16 cellular contexts compared by ENCODE assay signal in the genomic region with DNA sequence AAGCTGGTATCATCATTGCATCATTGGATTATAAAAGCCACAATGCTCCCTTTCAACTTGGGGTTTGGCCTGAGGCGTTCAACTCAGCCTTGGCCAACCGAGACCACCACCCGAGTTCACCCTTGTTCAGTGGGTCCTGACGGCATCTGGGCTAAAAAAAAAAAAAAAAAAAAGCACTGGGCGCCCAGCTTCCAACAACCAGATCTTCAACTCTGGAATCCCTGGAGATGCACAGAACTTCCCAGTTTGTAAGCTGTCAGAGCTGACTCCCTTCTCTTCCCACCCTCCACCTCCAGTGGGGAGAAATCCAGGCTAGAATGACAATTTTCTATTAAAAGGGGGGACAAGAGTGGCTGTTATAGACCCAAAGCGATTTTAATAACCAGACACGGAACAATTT. TPM values are rescaled to one million over a fixed set of nuclear protein-coding genes. Genes with fewer than 3 reads are reported as not detected.
A peak's percentile ranks its signal among the peaks of the same experiment; 100 is the strongest.
DNase-seq lines count a peak whose midpoint lies in the region; ATAC-seq and TF ChIP-seq lines count a peak whose summit lies in the region.
"Had no signal": no experiment of that assay in that cellular context is flagged by ENCODE, and none has a peak within 500 bp of the region (broad histone marks: within the 10 kb centered on the region; RNA-seq: fewer than 3 reads in every experiment).

No MANE protein-coding gene starts in this region.

- H3K36me3 ChIP-seq in breast epithelium: no peaks in the 10 kb centered on the region

- H3K9me3 Mint-ChIP-seq in MCF 10A (ENCODE audit: unreplicated experiment): no peaks in the 10 kb centered on the region
- H3K9me3 Mint-ChIP-seq: CD14-positive monocyte had no signal

- no peaks in the 10 kb centered on the region for H3K27me3 ChIP-seq in breast epithelium
- H3K27me3 ChIP-seq in layer of hippocampus (ENCODE audit: control insufficient read depth, insufficient read depth, low read length): no peaks in the 10 kb centered on the region

- TF ChIP-seq POLR2A in breast epithelium (IDR thresholded peaks at IDR 0.05): no peak

- DNase-seq in breast epithelium (ENCODE audit: low spot score in 2 of 2): no peak
- DNase-seq in MCF 10A (ENCODE audit: unreplicated experiment): no peak
- DNase-seq in activated T-cell treated with anti-CD3 and anti-CD28 coated beads, Interleukin-2, amount 50 U/mL, for 48 hours: no peak
- no peak for DNase-seq in stimulated activated CD4-positive, alpha-beta T cell treated with anti-CD3 and anti-CD28 coated beads, Interleukin-15, amount 100 ng/mL, for 24 hours
- DNase-seq: 8988T, NCI-H1694, NCI-H524, PC-3, RPMI8226, SIG-M5 had no signal

- H3K27ac ChIP-seq in breast epithelium (peak overlapping the region; percentile 35 to 48), angular gyrus (ENCODE audit: low read depth, low read length) (peak overlapping the region; percentile 91), layer of hippocampus (ENCODE audit: low read depth, low read length) (peak overlapping the region; percentile 97), temporal lobe (ENCODE audit: low read depth, low read length) (peak overlapping the region; percentile 99)

- H3K27me3 Mint-ChIP-seq in MCF 10A (ENCODE audit: insufficient read depth, unreplicated experiment): no peaks in the 10 kb centered on the region

- no peaks in the 10 kb centered on the region for H3K4me1 Mint-ChIP-seq in MCF 10A (ENCODE audit: insufficient read depth, unreplicated experiment)
- H3K4me1 Mint-ChIP-seq: CD14-positive monocyte had no signal

- intact Hi-C loops in breast epithelium (cut with DNase I; ENCODE audit: low total_unique reads): no loop called here
- intact Hi-C loops in MCF 10A (cut with micrococcal nuclease): no loop called here

- no peaks in the 10 kb centered on the region for H3K36me3 Mint-ChIP-seq in MCF 10A (ENCODE audit: insufficient read depth, unreplicated experiment)
- H3K36me3 Mint-ChIP-seq: CD14-positive monocyte had no signal

- no peak for TF ChIP-seq CTCF in breast epithelium (IDR thresholded peaks at IDR 0.05)
- TF ChIP-seq CTCF in MCF 10A (IDR thresholded peaks at IDR 0.05; ENCODE audit: unreplicated experiment): no peak

- POLR2A ChIA-PET in MCF 10A (lab: Yijun Ruan, JAX): no interaction called here

- BruUV-seq in MCF 10A (replicated peaks; lab: Mats Ljungman, UMichigan): no TSS peak

- no peak overlapping the region for H3K27ac Mint-ChIP-seq in MCF 10A (ENCODE audit: low read depth, unreplicated experiment)
- H3K27ac Mint-ChIP-seq: CD14-positive monocyte had no signal

- no peak for ATAC-seq in GM19328 (IDR thresholded peaks at IDR 0.05; ENCODE audit: unreplicated experiment)
- ATAC-seq: HCT116 had no signal

- peaks cover 0 to 5% of the 10 kb centered on the region in 2 donors for H3K4me1 ChIP-seq in breast epithelium

- H3K4me3 ChIP-seq in breast epithelium: no peak overlapping the region

- CTCF ChIA-PET in MCF 10A (lab: Yijun Ruan, JAX): interaction anchor here (1.0 to 1.5 kb wide), 2 partner anchors 50 to 529 kb away, joined by 3 to 4 read pairs; no protein-coding TSS in a partner anchor

- no peak overlapping the region for H3K4me3 Mint-ChIP-seq in MCF 10A (ENCODE audit: unreplicated experiment)
- H3K4me3 Mint-ChIP-seq: CD14-positive monocyte had no signal

- no peaks in the 10 kb centered on the region for H3K9me3 ChIP-seq in breast epithelium

RNA-seq across cellular contexts. Expression of gene GPRC5B, which starts 27.1 kb away (rescaled TPM):
- total RNA-seq in breast epithelium (10 to 100 TPM; 16.3 to 26.6 (median 20.3) TPM), MCF 10A (2022) (not detected in 2 replicates), temporal lobe (37.9 TPM)

Comparison
In these comparisons a context has a peak if more than half of its experiments do, and no peak if none do; other contexts are left out.
1. RNA of gene GPRC5B, which starts 27.1 kb away (total RNA-seq): 37.9 TPM in temporal lobe (single experiment) and 16.3 to 26.6 TPM in breast epithelium; not detected in MCF 10A; every median in the first group is over 10 times any median in the second.
2. H3K27ac ChIP-seq: peak in every context shown above with its lines; median percentile 99 in temporal lobe; 97 in layer of hippocampus; 91 in angular gyrus; 42 in breast epithelium.